1 cellular context compared by ENCODE assay signal in the genomic region with DNA sequence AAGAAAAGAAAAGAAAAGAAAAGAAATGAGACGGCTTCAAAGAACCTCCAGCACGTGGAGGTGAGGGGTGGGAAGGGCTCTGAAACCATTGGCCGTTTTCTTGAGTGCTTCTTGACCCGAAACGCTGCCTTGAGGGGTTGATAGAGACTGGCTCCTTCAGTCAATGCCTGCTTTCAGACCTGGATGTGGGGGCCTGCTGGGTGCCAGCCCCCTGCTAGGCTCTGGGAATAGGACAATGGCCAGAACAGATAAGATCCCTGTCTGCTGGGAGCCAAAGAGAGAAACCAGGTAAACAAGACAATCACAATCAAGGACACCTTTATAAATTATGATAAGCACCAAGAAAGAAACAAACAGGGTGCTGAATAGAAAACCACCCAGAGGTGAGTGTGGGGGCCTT.
TF ChIP-seq lines count a peak whose summit lies in the region.

No MANE protein-coding gene starts in this region.

TF ChIP-seq in IMR-90, 13 proteins besides CTCF, POLR2A, EP300 and RAD21 (continued from another document):
- no peak for TF ChIP-seq CEBPB (IDR thresholded peaks at IDR 0.05; ENCODE audit: low read depth, low read length)
